35 cellular contexts compared by ENCODE assay signal in genomic region chr2:143341478-143341877, GRCh38.
"Had no signal": no experiment of that assay in that cellular context is flagged by ENCODE, and none has a peak within 500 bp of the region (broad histone marks: within the 10 kb centered on the region; RNA-seq: fewer than 3 reads in every experiment).

No MANE protein-coding gene starts in this region.

- DNase-seq: activated B cell treated with CpG ODN at 0.5 μM for 24 hours; activated CD4-positive, alpha-beta memory T cell treated with anti-CD3 and anti-CD28 coated beads for 36 hours; activated CD4-positive, alpha-beta T cell treated with anti-CD3 and anti-CD28 coated beads for 4 hours; activated CD4-positive, alpha-beta T cell treated with anti-CD3 and anti-CD28 coated beads, Interleukin-2, amount 10 ng/mL, durations not matched to agents 24 days and 14 days; activated CD4-positive, alpha-beta T cell treated with anti-CD3 and anti-CD28 coated beads, Interleukin-2, amount 50 U/mL, for 1 hour; activated CD4-positive, alpha-beta T cell treated with anti-CD3 and anti-CD28 coated beads, Interleukin-2, amount 50 U/mL, for 4 hours; activated CD4-positive, CD25-positive, alpha-beta regulatory T cell treated with anti-CD3 and anti-CD28 coated beads, Interleukin-2, amount 50 U/mL, for 72 hours; activated CD8-positive, alpha-beta memory T cell treated with anti-CD3 and anti-CD28 coated beads, Interleukin-2, amount 10 ng/mL, durations not matched to agents 7 days and 5 days; activated CD8-positive, alpha-beta memory T cell treated with anti-CD3 and anti-CD28 coated beads, Interleukin-2, amount 50 U/mL, for 48 hours; activated CD8-positive, alpha-beta T cell treated with anti-CD3 and anti-CD28 coated beads for 36 hours; activated effector memory CD4-positive, alpha-beta T cell treated with Interleukin-2 at 50 U/mL for 16 hours; activated gamma-delta T cell; activated naive CD4-positive, alpha-beta T cell treated with anti-CD3 and anti-CD28 coated beads, Interleukin-2, amount 10 ng/mL, durations not matched to agents 7 days and 5 days; activated naive CD4-positive, alpha-beta T cell treated with Interleukin-2 at 50 U/mL for 16 hours; activated naive CD8-positive, alpha-beta T cell treated with anti-CD3 and anti-CD28 coated beads, Interleukin-2, amount 10 ng/mL, durations not matched to agents 7 days and 5 days; activated naive CD8-positive, alpha-beta T cell treated with anti-CD3 and anti-CD28 coated beads, Interleukin-2, amount 50 U/mL, for 24 hours; activated T-cell treated with anti-CD3 and anti-CD28 coated beads, Interleukin-2, amount 50 U/mL, for 24 hours; activated T-cell treated with anti-CD3 and anti-CD28 coated beads, Interleukin-2, amount 50 U/mL, for 48 hours; amygdala; anterior cingulate cortex; caudate nucleus; cerebellar nuclear complex; T-helper 2 cell; T-helper 9 cell had no signal

- H3K4me3 ChIP-seq: ascending aorta, cardiac muscle cell had no signal

- H3K9me3 ChIP-seq: ascending aorta had no signal

- FAIRE-seq: bronchial epithelial cell had no signal

- H3K27ac Mint-ChIP-seq: activated B cell treated with CpG ODN at 0.5 μM for 24 hours; activated CD4-positive, alpha-beta memory T cell treated with anti-CD3 and anti-CD28 coated beads for 36 hours; activated CD4-positive, alpha-beta T cell treated with anti-CD3 and anti-CD28 coated beads, Interleukin-2, amount 10 ng/mL, durations not matched to agents 24 days and 14 days; activated CD8-positive, alpha-beta memory T cell treated with anti-CD3 and anti-CD28 coated beads, Interleukin-2, amount 10 ng/mL, durations not matched to agents 7 days and 5 days; activated CD8-positive, alpha-beta T cell treated with anti-CD3 and anti-CD28 coated beads for 36 hours; activated naive CD4-positive, alpha-beta T cell treated with anti-CD3 and anti-CD28 coated beads, Interleukin-2, amount 10 ng/mL, durations not matched to agents 7 days and 5 days; activated naive CD8-positive, alpha-beta T cell treated with anti-CD3 and anti-CD28 coated beads, Interleukin-2, amount 10 ng/mL, durations not matched to agents 7 days and 5 days; activated naive CD8-positive, alpha-beta T cell treated with anti-CD3 and anti-CD28 coated beads, Interleukin-2, amount 50 U/mL, for 24 hours; activated T-cell treated with anti-CD3 and anti-CD28 coated beads, Interleukin-2, amount 50 U/mL, for 24 hours; activated T-helper 2 cell treated with anti-CD3 and anti-CD28 coated beads, Interferon-gamma antibody, Interleukin-2, Interleukin-4, amounts not matched to agents 10 μg/mL and 5 μg/mL and 100 μg/mL, durations not matched to agents 14 hours and 24 hours and 36 hours; brain; T-helper 1 cell treated with Interleukin-12 subunit alpha and Interleukin-12 subunit beta and Interleukin-4 antibody, amounts not matched to agents 30 μg/mL and 1 μg/mL, for 36 hours; T-helper 2 cell treated with Interferon-gamma antibody and Interleukin-4, amounts not matched to agents 5 μg/mL and 100 μg/mL, for 36 hours had no signal

- H3K27me3 Mint-ChIP-seq: activated B cell treated with CpG ODN at 0.5 μM for 24 hours; activated CD4-positive, alpha-beta memory T cell treated with anti-CD3 and anti-CD28 coated beads for 36 hours; activated CD4-positive, alpha-beta T cell treated with anti-CD3 and anti-CD28 coated beads, Interleukin-2, amount 10 ng/mL, durations not matched to agents 24 days and 14 days; activated CD8-positive, alpha-beta memory T cell treated with anti-CD3 and anti-CD28 coated beads, Interleukin-2, amount 10 ng/mL, durations not matched to agents 7 days and 5 days; activated CD8-positive, alpha-beta T cell treated with anti-CD3 and anti-CD28 coated beads for 36 hours; activated naive CD4-positive, alpha-beta T cell treated with anti-CD3 and anti-CD28 coated beads, Interleukin-2, amount 10 ng/mL, durations not matched to agents 7 days and 5 days; activated naive CD4-positive, alpha-beta T cell treated with anti-CD3 and anti-CD28 coated beads, Interleukin-2, amount 50 U/mL, for 24 hours; activated naive CD8-positive, alpha-beta T cell; activated naive CD8-positive, alpha-beta T cell treated with anti-CD3 and anti-CD28 coated beads, Interleukin-2, amount 10 ng/mL, durations not matched to agents 7 days and 5 days; activated naive CD8-positive, alpha-beta T cell treated with anti-CD3 and anti-CD28 coated beads, Interleukin-2, amount 50 U/mL, for 24 hours; activated T-cell treated with anti-CD3 and anti-CD28 coated beads, Interleukin-2, amount 50 U/mL, for 24 hours; brain; central memory CD8-positive, alpha-beta T cell had no signal

- H3K36me3 ChIP-seq: ascending aorta, cardiac muscle cell had no signal

- H3K9me3 Mint-ChIP-seq: activated B cell treated with CpG ODN at 0.5 μM for 24 hours; activated CD4-positive, alpha-beta memory T cell treated with anti-CD3 and anti-CD28 coated beads for 36 hours; activated CD4-positive, alpha-beta T cell treated with anti-CD3 and anti-CD28 coated beads, Interleukin-2, amount 10 ng/mL, durations not matched to agents 24 days and 14 days; activated CD8-positive, alpha-beta T cell treated with anti-CD3 and anti-CD28 coated beads for 36 hours; activated naive CD4-positive, alpha-beta T cell treated with anti-CD3 and anti-CD28 coated beads, Interleukin-2, amount 10 ng/mL, durations not matched to agents 7 days and 5 days; activated naive CD4-positive, alpha-beta T cell treated with anti-CD3 and anti-CD28 coated beads, Interleukin-2, amount 50 U/mL, for 24 hours; activated naive CD8-positive, alpha-beta T cell treated with anti-CD3 and anti-CD28 coated beads, Interleukin-2, amount 10 ng/mL, durations not matched to agents 7 days and 5 days; activated naive CD8-positive, alpha-beta T cell treated with anti-CD3 and anti-CD28 coated beads, Interleukin-2, amount 50 U/mL, for 24 hours; activated T-cell treated with anti-CD3 and anti-CD28 coated beads, Interleukin-2, amount 50 U/mL, for 24 hours; activated T-helper 2 cell treated with anti-CD3 and anti-CD28 coated beads, Interferon-gamma antibody, Interleukin-2, Interleukin-4, amounts not matched to agents 10 μg/mL and 5 μg/mL and 100 μg/mL, durations not matched to agents 14 hours and 24 hours and 36 hours; brain; central memory CD8-positive, alpha-beta T cell; T-helper 1 cell treated with Interleukin-12 subunit alpha and Interleukin-12 subunit beta and Interleukin-4 antibody, amounts not matched to agents 30 μg/mL and 1 μg/mL, for 36 hours; T-helper 2 cell treated with Interferon-gamma antibody and Interleukin-4, amounts not matched to agents 5 μg/mL and 100 μg/mL, for 36 hours had no signal

- H3K27ac ChIP-seq: ascending aorta, cardiac muscle cell, VCaP had no signal

- ATAC-seq: activated CD8-positive, alpha-beta memory T cell treated with anti-CD3 and anti-CD28 coated beads, Interleukin-2, amount 10 ng/mL, durations not matched to agents 7 days and 5 days; activated CD8-positive, alpha-beta T cell treated with anti-CD3 and anti-CD28 coated beads for 36 hours; activated naive CD8-positive, alpha-beta T cell treated with anti-CD3 and anti-CD28 coated beads, Interleukin-2, amount 50 U/mL, for 24 hours had no signal

- H3K36me3 Mint-ChIP-seq: brain had no signal

- H3K4me3 Mint-ChIP-seq: activated B cell treated with CpG ODN at 0.5 μM for 24 hours; activated CD4-positive, alpha-beta memory T cell treated with anti-CD3 and anti-CD28 coated beads for 36 hours; activated CD4-positive, alpha-beta T cell treated with anti-CD3 and anti-CD28 coated beads, Interleukin-2, amount 10 ng/mL, durations not matched to agents 24 days and 14 days; activated CD8-positive, alpha-beta memory T cell treated with anti-CD3 and anti-CD28 coated beads, Interleukin-2, amount 10 ng/mL, durations not matched to agents 7 days and 5 days; activated CD8-positive, alpha-beta T cell treated with anti-CD3 and anti-CD28 coated beads for 36 hours; activated naive CD4-positive, alpha-beta T cell treated with anti-CD3 and anti-CD28 coated beads, Interleukin-2, amount 10 ng/mL, durations not matched to agents 7 days and 5 days; activated naive CD4-positive, alpha-beta T cell treated with anti-CD3 and anti-CD28 coated beads, Interleukin-2, amount 50 U/mL, for 24 hours; activated naive CD8-positive, alpha-beta T cell; activated naive CD8-positive, alpha-beta T cell treated with anti-CD3 and anti-CD28 coated beads, Interleukin-2, amount 10 ng/mL, durations not matched to agents 7 days and 5 days; activated naive CD8-positive, alpha-beta T cell treated with anti-CD3 and anti-CD28 coated beads, Interleukin-2, amount 50 U/mL, for 24 hours; activated T-cell treated with anti-CD3 and anti-CD28 coated beads, Interleukin-2, amount 50 U/mL, for 24 hours; brain; central memory CD8-positive, alpha-beta T cell; T-helper 1 cell treated with Interleukin-12 subunit alpha and Interleukin-12 subunit beta and Interleukin-4 antibody, amounts not matched to agents 30 μg/mL and 1 μg/mL, for 36 hours; T-helper 2 cell treated with Interferon-gamma antibody and Interleukin-4, amounts not matched to agents 5 μg/mL and 100 μg/mL, for 36 hours had no signal

- H3K27me3 ChIP-seq: ascending aorta, cardiac muscle cell had no signal

- H3K4me1 Mint-ChIP-seq: activated naive CD4-positive, alpha-beta T cell treated with anti-CD3 and anti-CD28 coated beads, Interleukin-2, amount 10 ng/mL, durations not matched to agents 7 days and 5 days had no signal

- H3K4me1 ChIP-seq: ascending aorta had no signal
